In the genomic region with DNA sequence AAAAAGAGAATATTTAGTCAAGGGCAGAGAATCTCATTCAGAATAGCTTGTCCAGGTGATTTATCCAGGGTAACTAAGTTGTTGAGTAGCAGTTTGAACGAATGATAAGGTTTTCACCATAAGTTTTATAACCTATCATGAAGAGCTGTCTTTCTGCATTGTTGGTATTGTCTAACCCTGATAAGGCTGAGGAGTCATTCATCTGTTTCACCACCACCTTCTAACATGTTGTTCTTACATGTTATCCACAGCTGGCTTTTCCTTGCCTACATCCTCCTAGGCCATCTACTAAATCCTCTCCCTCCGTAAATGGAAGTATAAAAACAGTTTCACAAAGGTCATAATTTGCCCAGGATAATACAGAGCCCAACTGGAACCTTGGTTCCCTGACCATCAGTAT, we compare ENCODE assay signal across 20 cellular contexts. TPM values are rescaled to one million over a fixed set of nuclear protein-coding genes. Genes with fewer than 3 reads are reported as not detected.
DNase-seq lines count a peak whose midpoint lies in the region; ATAC-seq and TF ChIP-seq lines count a peak whose summit lies in the region.
"Had no signal": no experiment of that assay in that cellular context is flagged by ENCODE, and none has a peak within 500 bp of the region (broad histone marks: within the 10 kb centered on the region; RNA-seq: fewer than 3 reads in every experiment).

No MANE protein-coding gene starts in this region.

- H3K4me3 Mint-ChIP-seq in WTC11 (no peak overlapping the region), mesothelial cell of epicardium (no peak overlapping the region)

- peaks cover 95% of the 10 kb centered on the region for H3K4me1 Mint-ChIP-seq in WTC11
- peaks cover 63% of the 10 kb centered on the region for H3K4me1 Mint-ChIP-seq in mesothelial cell of epicardium

- H3K9me3 ChIP-seq in suprapubic skin = no peaks in the 10 kb centered on the region
- H3K9me3 ChIP-seq: HAP-1 had no signal

- WGBS in suprapubic skin = 45% methylated on average over 2 of the region's 2 CpGs

- H3K27me3 ChIP-seq in suprapubic skin = no peaks in the 10 kb centered on the region

- H3K4me3 ChIP-seq in epithelial cell of esophagus (ENCODE audit: low read length) = no peak overlapping the region
- H3K4me3 ChIP-seq in suprapubic skin = no peak overlapping the region
- H3K4me3 ChIP-seq: GM23248, HAP-1 had no signal

- H3K36me3 ChIP-seq in suprapubic skin = no peaks in the 10 kb centered on the region
- H3K36me3 ChIP-seq: HAP-1 had no signal

- TF ChIP-seq CTCF in WTC11 (IDR thresholded peaks at IDR 0.05) (no peak), epithelial cell of esophagus (IDR thresholded peaks at IDR 0.05; ENCODE audit: insufficient read depth, low read depth, low read length, missing control alignments) (no peak), mesothelial cell of epicardium (IDR thresholded peaks at IDR 0.05; ENCODE audit: unreplicated experiment) (no peak), suprapubic skin (IDR thresholded peaks at IDR 0.05) (no peak)

- POLR2A ChIA-PET in WTC11 (lab: Charles Lee) = interaction anchor here (1.0 kb wide), 1 partner anchor 11 kb away, joined by 3 read pairs; no protein-coding TSS in a partner anchor

- H3K27ac ChIP-seq in suprapubic skin = peak overlapping the region; percentile 60
- H3K27ac ChIP-seq: GM23248 had no signal

- CTCF ChIA-PET in WTC11 (lab: Charles Lee) = no interaction called here

- no peak for DNase-seq in WTC11 (ENCODE audit: low spot score)
- peak; percentile 63 for DNase-seq in epithelial cell of esophagus (ENCODE audit: low read depth)
- DNase-seq in mesothelial cell of epicardium (ENCODE audit: low spot score in 2 of 2, unreplicated experiment in 2 of 2) = no peak
- no peak for DNase-seq in suprapubic skin (ENCODE audit: low spot score in 2 of 2)
- DNase-seq in AG08396 (ENCODE audit: low spot score) = no peak
- DNase-seq in erythroblast (lab: John Stamatoyannopoulos, UW) = no peak
- DNase-seq in GM03348 (ENCODE audit: low spot score) = no peak
- DNase-seq: C1 segment of cervical spinal cord, DMS79, GM23248, Kasumi-1, MM.1S, NCI-H1092 treated with DMSO at 0.1 percent for 48 hours, NCI-H146, NCI-H2081, NCI-H774, SIG-M5 had no signal

- peaks cover 79% of the 10 kb centered on the region for H3K4me1 ChIP-seq in suprapubic skin

- H3K27me3 Mint-ChIP-seq in WTC11 (ENCODE audit: low read depth) (no peaks in the 10 kb centered on the region), mesothelial cell of epicardium (ENCODE audit: low read depth) (no peaks in the 10 kb centered on the region)

- peaks cover 3% of the 10 kb centered on the region; the same call in 1 of the 2 replicates for H3K9me3 Mint-ChIP-seq in WTC11
- peaks cover 5% of the 10 kb centered on the region for H3K9me3 Mint-ChIP-seq in mesothelial cell of epicardium

- no peak for TF ChIP-seq POLR2A in suprapubic skin (IDR thresholded peaks at IDR 0.05)
- no peak for TF ChIP-seq POLR2A in erythroblast (IDR thresholded peaks at IDR 0.05; ENCODE audit: low read length)

- H3K27ac Mint-ChIP-seq in WTC11 = peak overlapping the region; percentile 65; the same call in 1 of the 2 replicates
- peak overlapping the region; percentile 70 for H3K27ac Mint-ChIP-seq in mesothelial cell of epicardium

- ATAC-seq in WTC11 = no peak
- no peak for ATAC-seq in HG03175 (IDR thresholded peaks at IDR 0.05; ENCODE audit: unreplicated experiment)
- ATAC-seq: SK-N-SH treated with all-trans-retinoic acid at 6 μM for 48 hours had no signal

- H3K36me3 Mint-ChIP-seq in WTC11 = peaks cover 20% of the 10 kb centered on the region
- peaks cover 6% of the 10 kb centered on the region for H3K36me3 Mint-ChIP-seq in mesothelial cell of epicardium

- no peak for TF ChIP-seq EP300 in suprapubic skin (IDR thresholded peaks at IDR 0.05)

TF ChIP-seq in WTC11, 78 proteins besides CTCF, POLR2A, EP300 and RAD21:
- no peak for TF ChIP-seq SOX15 (CRISPR knock-in tag; IDR thresholded peaks at IDR 0.05)

RNA-seq across cellular contexts. Expression of gene ZNF462, which starts 24.1 kb away (rescaled TPM):
- total RNA-seq in WTC11 (2021) (101 to 121 TPM (median 103 TPM) in 3 replicates), mesothelial cell of epicardium (139 to 154 TPM (median 140 TPM) in 3 replicates), suprapubic skin (10 to 100 TPM; 16.4 to 35.2 (median 29.7) TPM)
